Comparison of ENCODE assay signal across 9 cellular contexts in the genomic region with DNA sequence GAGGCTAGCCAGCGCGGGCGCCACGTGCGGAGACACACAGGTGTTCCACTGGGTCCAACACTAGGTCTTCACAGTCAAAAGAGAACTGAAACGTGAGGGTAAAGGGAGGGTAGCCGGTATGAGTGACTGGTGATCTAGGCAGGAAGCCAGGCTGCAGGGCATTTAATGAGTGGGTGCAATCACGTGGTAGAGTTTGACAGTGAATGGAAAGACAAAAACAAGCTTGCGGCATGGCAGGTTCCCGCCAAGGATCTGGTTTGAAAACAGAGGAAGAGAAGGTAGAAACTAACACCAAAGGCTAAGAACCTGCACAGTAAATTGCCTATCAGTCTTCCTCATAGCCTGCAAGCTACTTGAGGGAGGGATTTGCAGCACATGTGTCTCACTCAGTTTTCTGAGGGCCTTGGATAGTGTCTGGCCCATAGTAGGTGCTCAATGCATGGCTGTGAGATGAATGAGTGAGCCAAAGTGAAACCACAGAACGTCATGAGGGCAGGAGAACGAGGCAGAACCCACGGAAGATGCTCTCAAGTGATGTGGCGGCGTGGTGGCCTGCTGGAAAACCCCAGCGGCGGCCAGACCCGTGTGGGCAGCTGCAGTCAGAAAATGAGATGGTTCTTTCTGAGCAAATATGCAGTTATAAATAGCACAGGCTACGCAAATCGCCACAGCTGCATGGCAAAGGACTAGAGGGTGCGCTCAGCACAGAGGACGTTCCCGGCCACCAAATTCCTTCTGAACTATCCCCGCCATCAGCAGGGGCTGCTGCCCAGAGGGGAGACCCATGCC.
A peak's percentile ranks its signal among the peaks of the same experiment; 100 is the strongest.
DNase-seq lines count a peak whose midpoint lies in the region; ATAC-seq and TF ChIP-seq lines count a peak whose summit lies in the region.
"Had no signal": no experiment of that assay in that cellular context is flagged by ENCODE, and none has a peak within 500 bp of the region (broad histone marks: within the 10 kb centered on the region; RNA-seq: fewer than 3 reads in every experiment).

No MANE protein-coding gene starts in this region.

- no peaks in the 10 kb centered on the region for H3K36me3 ChIP-seq in GM06990 (ENCODE audit: control insufficient read depth, insufficient read depth, low read length)
- H3K36me3 ChIP-seq: cardiac muscle cell had no signal

- intact Hi-C loops in posterior cingulate gyrus (cut with DNase I) = no loop called here

- H3K4me3 Mint-ChIP-seq in progenitor cell of endocrine pancreas (ENCODE audit: low read depth) = no peak overlapping the region

- H3K4me1 Mint-ChIP-seq in progenitor cell of endocrine pancreas (ENCODE audit: low read depth) = peaks cover 15% of the 10 kb centered on the region

- peak overlapping the region; percentile 39; the same call in 1 of the 2 replicates for H3K4me3 ChIP-seq in GM06990 (replicated peaks; ENCODE audit: low read depth, low read length)
- H3K4me3 ChIP-seq: cardiac muscle cell had no signal

- peak; percentile 58 for ATAC-seq in GM19463 (IDR thresholded peaks at IDR 0.05; ENCODE audit: unreplicated experiment)
- ATAC-seq in HG03457 (IDR thresholded peaks at IDR 0.05; ENCODE audit: unreplicated experiment) = peak; percentile 49
- ATAC-seq in activated naive CD4-positive, alpha-beta T cell treated with anti-CD3 and anti-CD28 coated beads, Interleukin-2, amount 50 U/mL, for 72 hours = peak; percentile 83 to 85

- TF ChIP-seq CTCF in GM06990 (IDR thresholded peaks at IDR 0.05; ENCODE audit: insufficient read depth, low read length, poor library complexity, severe bottlenecking) = peak; percentile 38
- TF ChIP-seq CTCF in progenitor cell of endocrine pancreas (IDR thresholded peaks at IDR 0.05; ENCODE audit: unreplicated experiment) = no peak

- H3K27me3 Mint-ChIP-seq in progenitor cell of endocrine pancreas = peaks cover 3% of the 10 kb centered on the region

- H3K27me3 ChIP-seq in GM06990 (replicated peaks; ENCODE audit: control insufficient read depth, insufficient read depth, low read length) = no peaks in the 10 kb centered on the region
- H3K27me3 ChIP-seq: cardiac muscle cell had no signal

- peak overlapping the region; percentile 14 to 90 for H3K27ac Mint-ChIP-seq in activated naive CD4-positive, alpha-beta T cell treated with anti-CD3 and anti-CD28 coated beads, Interleukin-2, amount 50 U/mL, for 72 hours
- H3K27ac Mint-ChIP-seq in progenitor cell of endocrine pancreas = no peak overlapping the region

- no peaks in the 10 kb centered on the region for H3K36me3 Mint-ChIP-seq in activated naive CD4-positive, alpha-beta T cell treated with anti-CD3 and anti-CD28 coated beads, Interleukin-2, amount 50 U/mL, for 72 hours
- no peaks in the 10 kb centered on the region for H3K36me3 Mint-ChIP-seq in progenitor cell of endocrine pancreas (ENCODE audit: insufficient read depth)

- H3K9me3 Mint-ChIP-seq in activated naive CD4-positive, alpha-beta T cell treated with anti-CD3 and anti-CD28 coated beads, Interleukin-2, amount 50 U/mL, for 72 hours = no peaks in the 10 kb centered on the region
- H3K9me3 Mint-ChIP-seq in progenitor cell of endocrine pancreas (ENCODE audit: low read depth) = no peaks in the 10 kb centered on the region

- DNase-seq in GM06990 (ENCODE audit: extremely low read depth, insufficient read length) (peak; percentile 91), T1000 (lab: John Stamatoyannopoulos, UW) (no peak), posterior cingulate gyrus (no peak), progenitor cell of endocrine pancreas (ENCODE audit: low spot score, unreplicated experiment) (no peak), NCI-H524 (lab: John Stamatoyannopoulos, UW) (no peak)
- peak; percentile 26 to 58 for DNase-seq in activated naive CD4-positive, alpha-beta T cell treated with anti-CD3 and anti-CD28 coated beads, Interleukin-2, amount 50 U/mL, for 72 hours (ENCODE audit: low spot score in 2 of 2)

Comparison
In these comparisons a context has a peak if more than half of its experiments do, and no peak if none do; other contexts are left out.
1. DNase-seq: peak in GM06990 (single experiment) and activated naive CD4-positive, alpha-beta T cell treated with anti-CD3 and anti-CD28 coated beads, Interleukin-2, amount 50 U/mL, for 72 hours (2 of 2); none in T1000 (single experiment), posterior cingulate gyrus (0 of 10), progenitor cell of endocrine pancreas (single experiment) and NCI-H524 (0 of 2).
2. Peak in every context shown above with its lines, with median percentiles within 50 percentile points of each other: ATAC-seq.